ENCODE assay signal across 9 cellular contexts in genomic region chr13:97224544-97225324, GRCh38. TPM values are rescaled to one million over a fixed set of nuclear protein-coding genes. Genes with fewer than 3 reads are reported as not detected.
DNase-seq lines count a peak whose midpoint lies in the region; ATAC-seq, FAIRE-seq and TF ChIP-seq lines count a peak whose summit lies in the region.
"Had no signal": no experiment of that assay in that cellular context is flagged by ENCODE, and none has a peak within 500 bp of the region (broad histone marks: within the 10 kb centered on the region; RNA-seq: fewer than 3 reads in every experiment).

No MANE protein-coding gene starts in this region.

- H3K27me3 ChIP-seq in A673 (replicated peaks; ENCODE audit: insufficient read depth, low read depth, low read length, poor library complexity): no peaks in the 10 kb centered on the region

- no peaks in the 10 kb centered on the region for H3K9me3 ChIP-seq in A673 (ENCODE audit: low read depth, low read length, poor library complexity, severe bottlenecking)
- H3K9me3 ChIP-seq: neutrophil had no signal

- H3K27ac ChIP-seq in A673 (ENCODE audit: low read depth, low read length, poor library complexity, severe bottlenecking): no peak overlapping the region
- H3K27ac ChIP-seq in RWPE1: peak overlapping the region; percentile 94
- H3K27ac ChIP-seq in coronary artery: peak overlapping the region; percentile 90 to 96
- H3K27ac ChIP-seq: neutrophil had no signal

- TF ChIP-seq CTCF in A673 (conservative IDR thresholded peaks at IDR 0.05; ENCODE audit: low read depth, low read length) (no peak), RWPE1 (conservative IDR thresholded peaks at IDR 0.05; ENCODE audit: low read depth) (no peak), coronary artery (IDR thresholded peaks at IDR 0.05) (no peak)

- peak; percentile 73 for FAIRE-seq in GM18507 (lab: Jason Lieb, UNC)

- ATAC-seq in GM19328 (IDR thresholded peaks at IDR 0.05; ENCODE audit: unreplicated experiment) (no peak), HG02970 (IDR thresholded peaks at IDR 0.05; ENCODE audit: low FRiP score, unreplicated experiment) (no peak)

- H3K4me3 ChIP-seq in A673 (ENCODE audit: low read depth, low read length, poor library complexity, severe bottlenecking): peak overlapping the region; percentile 62
- peak overlapping the region; percentile 72 for H3K4me3 ChIP-seq in coronary artery

- H3K4me1 ChIP-seq in A673 (ENCODE audit: insufficient read depth, low read length, poor library complexity, severe bottlenecking): peaks cover 35% of the 10 kb centered on the region

- DNase-seq in A673 (ENCODE audit: low spot score): no peak
- DNase-seq in GM18507 (ENCODE audit: extremely low spot score, insufficient read length, low read depth): no peak
- DNase-seq in RWPE1 (ENCODE audit: low spot score): peak; percentile 71
- DNase-seq in coronary artery (ENCODE audit: low spot score): no peak
- DNase-seq in mucosa of gallbladder (ENCODE audit: low spot score): peak; percentile 84
- no peak for DNase-seq in NCI-H1930 (lab: John Stamatoyannopoulos, UW)

- no TSS peak for BruUV-seq in A673 (replicated peaks; lab: Mats Ljungman, UMichigan)

- intact Hi-C loops in A673 (cut with micrococcal nuclease; ENCODE audit: unreplicated experiment): loop anchor here (5.0 kb wide), 2 partner anchors 97 to 118 kb away; no protein-coding TSS in a partner anchor

- H3K36me3 ChIP-seq in A673 (ENCODE audit: insufficient read depth, low read length, poor library complexity, severe bottlenecking): no peaks in the 10 kb centered on the region
- H3K36me3 ChIP-seq: neutrophil had no signal

- POLR2A ChIA-PET in A673 (lab: Charles Lee; ENCODE audit: low non-redundant PET) (no interaction called here), RWPE1 (lab: Yijun Ruan, JAX; ENCODE audit: low non-redundant PET) (no interaction called here)

- CTCF ChIA-PET in A673 (lab: Charles Lee): no interaction called here
- CTCF ChIA-PET in RWPE1 (lab: Yijun Ruan, JAX): interaction anchor here (0.5 to 3.0 kb wide), 12 partner anchors 9 to 1961 kb away, joined by 3 to 19 read pairs (median 4); no protein-coding TSS in a partner anchor

RNA-seq across cellular contexts. Expression of gene MBNL2, which starts 2.6 kb away (rescaled TPM):
- total RNA-seq in A673 (2021) (12.0 TPM in 2 replicates), mucosa of gallbladder (74.7 TPM)

Comparison
In these comparisons a context has a peak if more than half of its experiments do, and no peak if none do; other contexts are left out.
1. DNase-seq: peak in RWPE1 (single experiment) and mucosa of gallbladder (single experiment); none in A673 (single experiment), GM18507 (single experiment), coronary artery (single experiment) and NCI-H1930 (0 of 2).